ENCODE assay signal across 25 cellular contexts in genomic region chr4:170226288-170226687, GRCh38.
A peak's percentile ranks its signal among the peaks of the same experiment; 100 is the strongest.
DNase-seq lines count a peak whose midpoint lies in the region; ATAC-seq, FAIRE-seq and TF ChIP-seq lines count a peak whose summit lies in the region.
"Had no signal": no experiment of that assay in that cellular context is flagged by ENCODE, and none has a peak within 500 bp of the region (broad histone marks: within the 10 kb centered on the region; RNA-seq: fewer than 3 reads in every experiment).

No MANE protein-coding gene starts in this region.

- peaks cover 32% of the 10 kb centered on the region for H3K4me1 Mint-ChIP-seq in progenitor cell of endocrine pancreas (ENCODE audit: low read depth)
- H3K4me1 Mint-ChIP-seq in activated naive CD4-positive, alpha-beta T cell treated with anti-CD3 and anti-CD28 coated beads, Interleukin-2, amount 10 ng/mL, durations not matched to agents 7 days and 5 days, result no peaks in the 10 kb centered on the region
- H3K4me1 Mint-ChIP-seq: central memory CD8-positive, alpha-beta T cell had no signal

- H3K27ac Mint-ChIP-seq in progenitor cell of endocrine pancreas, result no peak overlapping the region
- no peak overlapping the region for H3K27ac Mint-ChIP-seq in activated naive CD4-positive, alpha-beta T cell treated with anti-CD3 and anti-CD28 coated beads, Interleukin-2, amount 10 ng/mL, durations not matched to agents 7 days and 5 days
- H3K27ac Mint-ChIP-seq: activated T-cell treated with anti-CD3 and anti-CD28 coated beads, Interleukin-2, amount 50 U/mL, for 24 hours had no signal

- H3K36me3 Mint-ChIP-seq in progenitor cell of endocrine pancreas (ENCODE audit: insufficient read depth), result no peaks in the 10 kb centered on the region
- H3K36me3 Mint-ChIP-seq in activated naive CD4-positive, alpha-beta T cell treated with anti-CD3 and anti-CD28 coated beads, Interleukin-2, amount 10 ng/mL, durations not matched to agents 7 days and 5 days, result no peaks in the 10 kb centered on the region

- no peak for FAIRE-seq in GM12892 (lab: Jason Lieb, UNC)

- peaks cover 9% of the 10 kb centered on the region for H3K27me3 Mint-ChIP-seq in progenitor cell of endocrine pancreas
- no peaks in the 10 kb centered on the region for H3K27me3 Mint-ChIP-seq in activated naive CD4-positive, alpha-beta T cell treated with anti-CD3 and anti-CD28 coated beads, Interleukin-2, amount 10 ng/mL, durations not matched to agents 7 days and 5 days
- H3K27me3 Mint-ChIP-seq: activated T-cell treated with anti-CD3 and anti-CD28 coated beads, Interleukin-2, amount 50 U/mL, for 24 hours; central memory CD8-positive, alpha-beta T cell had no signal

- no peaks in the 10 kb centered on the region for H3K36me3 ChIP-seq in PC-3 (ENCODE audit: low read depth, low read length)
- H3K36me3 ChIP-seq: BLaER1 treated with 17β-estradiol and CSF1 and Interleukin-3, amounts not matched to agents 10 nM and 100 nM; neutrophil had no signal

- H3F3A ChIP-seq in PC-3 (ENCODE audit: low read length, unreplicated experiment), result no peaks in the 10 kb centered on the region

- no peak overlapping the region for H3K9ac ChIP-seq in PC-3 (ENCODE audit: low read length)
- H3K9ac ChIP-seq: BLaER1 treated with 17β-estradiol and CSF1 and Interleukin-3, amounts not matched to agents 10 nM and 100 nM; SK-N-SH had no signal

- no peaks in the 10 kb centered on the region for H3K79me2 ChIP-seq in PC-3 (ENCODE audit: low read length)

- POLR2A ChIA-PET in PC-3 (lab: Charles Lee; ENCODE audit: unreplicated experiment), result no interaction called here

- DNase-seq in DMS53 (lab: John Stamatoyannopoulos, UW) (peak; percentile 86), PC-3 (peak; percentile 30), kidney tubule cell (ENCODE audit: low spot score) (peak; percentile 66), progenitor cell of endocrine pancreas (ENCODE audit: low spot score, unreplicated experiment) (no peak), NCI-H2196 (lab: John Stamatoyannopoulos, UW; ENCODE audit: unreplicated experiment) (no peak), GM12892 (ENCODE audit: insufficient read length) (no peak)
- no peak for DNase-seq in activated naive CD4-positive, alpha-beta T cell treated with anti-CD3 and anti-CD28 coated beads, Interleukin-2, amount 10 ng/mL, durations not matched to agents 7 days and 5 days
- DNase-seq: activated naive CD4-positive, alpha-beta T cell treated with Interleukin-2 at 50 U/mL for 16 hours; activated T-cell treated with anti-CD3 and anti-CD28 coated beads, Interleukin-2, amount 50 U/mL, for 24 hours; aorta; dorsolateral prefrontal cortex; erythroblast; foreskin melanocyte; hippocampal formation; kidney glomerular epithelial cell; NCI-H1092; NCI-H2029 treated with DMSO at 0.1 percent for 48 hours; NCI-H510A; SK-N-SH; stimulated activated CD4-positive, alpha-beta T cell treated with anti-CD3 and anti-CD28 coated beads, Interleukin-4, amount 100 ng/mL, for 24 hours; T1000 had no signal

- no peak for ATAC-seq in PC-3
- ATAC-seq in GM21619 (IDR thresholded peaks at IDR 0.05; ENCODE audit: unreplicated experiment), result no peak

- H3K4me3 Mint-ChIP-seq in progenitor cell of endocrine pancreas (ENCODE audit: low read depth), result peak overlapping the region; percentile 55
- H3K4me3 Mint-ChIP-seq in activated naive CD4-positive, alpha-beta T cell treated with anti-CD3 and anti-CD28 coated beads, Interleukin-2, amount 10 ng/mL, durations not matched to agents 7 days and 5 days, result no peak overlapping the region
- H3K4me3 Mint-ChIP-seq: activated T-cell treated with anti-CD3 and anti-CD28 coated beads, Interleukin-2, amount 50 U/mL, for 24 hours; central memory CD8-positive, alpha-beta T cell had no signal

- H3K27ac ChIP-seq in PC-3 (ENCODE audit: low read length), result no peak overlapping the region
- H3K27ac ChIP-seq: BLaER1 treated with 17β-estradiol and CSF1 and Interleukin-3, amounts not matched to agents 10 nM and 100 nM; dorsolateral prefrontal cortex; neutrophil had no signal

- H3K4me2 ChIP-seq in PC-3 (ENCODE audit: low read length), result no peak overlapping the region
- H3K4me2 ChIP-seq: SK-N-SH had no signal

- no peak overlapping the region for H3K4me3 ChIP-seq in PC-3 (ENCODE audit: low read length)
- H3K4me3 ChIP-seq: BLaER1 treated with 17β-estradiol and CSF1 and Interleukin-3, amounts not matched to agents 10 nM and 100 nM; dorsolateral prefrontal cortex had no signal

- CTCF ChIA-PET in PC-3 (lab: Charles Lee), result no interaction called here
- CTCF ChIA-PET in activated naive CD4-positive, alpha-beta T cell treated with anti-CD3 and anti-CD28 coated beads, Interleukin-2, amount 10 ng/mL, durations not matched to agents 7 days and 5 days (lab: Charles Lee), result no interaction called here

- TF ChIP-seq POLR2A in GM12892 (IDR thresholded peaks at IDR 0.05; ENCODE audit: low read depth, low read length), result no peak

- H4K20me1 ChIP-seq in PC-3 (ENCODE audit: low read length), result no peaks in the 10 kb centered on the region
- H4K20me1 ChIP-seq: BLaER1 treated with 17β-estradiol and CSF1 and Interleukin-3, amounts not matched to agents 10 nM and 100 nM had no signal

- intact Hi-C loops in PC-3 (cut with micrococcal nuclease), result no loop called here

- no peaks in the 10 kb centered on the region for H3K9me3 ChIP-seq in PC-3 (ENCODE audit: low read length)
- H3K9me3 ChIP-seq: neutrophil, SK-N-SH had no signal

- peaks cover 14% of the 10 kb centered on the region for H3K9me3 Mint-ChIP-seq in progenitor cell of endocrine pancreas (ENCODE audit: low read depth)
- H3K9me3 Mint-ChIP-seq in activated naive CD4-positive, alpha-beta T cell treated with anti-CD3 and anti-CD28 coated beads, Interleukin-2, amount 10 ng/mL, durations not matched to agents 7 days and 5 days, result no peaks in the 10 kb centered on the region

- H3K4me1 ChIP-seq in PC-3 (ENCODE audit: insufficient read depth, low read length), result no peaks in the 10 kb centered on the region

- BruUV-seq in PC-3 (replicated peaks; lab: Mats Ljungman, UMichigan), result no TSS peak

- H2AFZ ChIP-seq in PC-3 (ENCODE audit: low read length), result no peak overlapping the region

- no peaks in the 10 kb centered on the region for H3K9me2 ChIP-seq in PC-3 (replicated peaks; ENCODE audit: low read length)
- H3K9me2 ChIP-seq: SK-N-SH had no signal

- H3K27me3 ChIP-seq in PC-3 (ENCODE audit: low read length), result no peaks in the 10 kb centered on the region
- H3K27me3 ChIP-seq: BLaER1 treated with 17β-estradiol and CSF1 and Interleukin-3, amounts not matched to agents 10 nM and 100 nM; neutrophil had no signal

- no peak for TF ChIP-seq CTCF in PC-3 (conservative IDR thresholded peaks at IDR 0.05; ENCODE audit: low read depth, low read length)
- TF ChIP-seq CTCF in progenitor cell of endocrine pancreas (IDR thresholded peaks at IDR 0.05; ENCODE audit: unreplicated experiment), result no peak

Comparison
In these comparisons a context has a peak if more than half of its experiments do, and no peak if none do; other contexts are left out.
1. DNase-seq: peak in DMS53 (single experiment), PC-3 (single experiment) and kidney tubule cell (single experiment); none in progenitor cell of endocrine pancreas (single experiment), NCI-H2196 (single experiment), activated naive CD4-positive, alpha-beta T cell treated with anti-CD3 and anti-CD28 coated beads, Interleukin-2, amount 10 ng/mL, durations not matched to agents 7 days and 5 days (single experiment) and GM12892 (single experiment).